ENCODE assay signal across 8 cellular contexts in the genomic region with DNA sequence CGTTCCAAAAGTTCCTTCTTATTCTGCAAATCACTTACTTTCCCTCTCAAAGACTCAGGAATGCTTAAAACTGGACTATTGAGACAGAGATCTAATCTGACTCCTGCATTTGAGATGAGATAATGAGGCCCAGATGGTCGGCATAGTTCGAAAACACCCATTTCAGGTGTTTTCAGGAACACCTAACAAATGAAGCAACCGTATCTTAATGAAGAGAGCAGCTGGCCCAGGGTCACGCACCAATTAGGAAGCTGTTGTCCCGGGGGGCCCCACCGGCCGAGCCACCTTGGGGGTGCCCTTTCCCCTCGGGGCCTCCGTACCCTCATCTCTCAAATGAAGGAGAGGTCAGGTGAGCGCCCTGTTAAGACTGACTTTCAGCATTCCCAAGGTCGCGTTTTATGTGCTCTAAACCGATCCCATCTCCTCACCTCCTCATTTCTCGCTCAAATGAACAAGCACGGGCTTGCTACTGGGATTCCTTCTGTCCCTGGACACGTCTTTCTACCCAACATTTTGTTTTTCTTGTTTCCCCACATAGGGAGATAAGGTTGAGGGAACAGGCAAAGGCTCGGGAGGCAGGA. TPM values are rescaled to one million over a fixed set of nuclear protein-coding genes. Genes with fewer than 3 reads are reported as not detected.
DNase-seq lines count a peak whose midpoint lies in the region; ATAC-seq, FAIRE-seq and TF ChIP-seq lines count a peak whose summit lies in the region.

No MANE protein-coding gene starts in this region.

- peaks cover 39% of the 10 kb centered on the region for H3K79me2 ChIP-seq in K562 (ENCODE audit: control insufficient read depth, insufficient read depth, low read length)

- H3K36me3 ChIP-seq in K562 (ENCODE audit: control insufficient read depth, insufficient read depth, low read length) (peaks cover 25% of the 10 kb centered on the region; the same call in 2 of the 3 replicates), thoracic aorta (no peaks in the 10 kb centered on the region)

- no peak for TF ChIP-seq POLR2A in K562 (conservative IDR thresholded peaks at IDR 0.05)

- H3K4me1 ChIP-seq in K562 (replicated peaks in 1 of 2; ENCODE audit: control insufficient read depth in 2 of 2, insufficient read depth in 2 of 2, low read length in 2 of 2) (peaks cover 9 to 49% of the 10 kb centered on the region in 2 experiments; a peak in 4 of 5 replicates), thoracic aorta (ENCODE audit: control insufficient read depth in 1 of 2, low read depth in 2 of 2) (peaks cover 14 to 32% of the 10 kb centered on the region in 2 donors)

- H3K27me3 ChIP-seq in K562 (ENCODE audit: control insufficient read depth in 2 of 2, insufficient read depth in 2 of 2, low read length in 2 of 2) (peaks cover 5 to 15% of the 10 kb centered on the region in 2 experiments; a peak in 3 of 5 replicates), thoracic aorta (replicated peaks; ENCODE audit: insufficient read depth) (no peaks in the 10 kb centered on the region)

- H3K9me3 ChIP-seq in K562 (replicated peaks; ENCODE audit: control insufficient read depth, insufficient read depth, low read depth, low read length): no peaks in the 10 kb centered on the region
- no peaks in the 10 kb centered on the region for H3K9me3 ChIP-seq in thoracic aorta

- TF ChIP-seq CTCF in K562 (IDR thresholded peaks at IDR 0.05 in 2 of 3, conservative IDR thresholded peaks at IDR 0.05 in 1 of 3; ENCODE audit: insufficient read depth in 2 of 3, low read depth in 1 of 3, low read length in 3 of 3) (no peak), thoracic aorta (IDR thresholded peaks at IDR 0.05) (no peak)

- ATAC-seq in Right ventricle myocardium superior (ENCODE audit: poor library complexity) (peak; percentile 2), Right ventricle myocardium inferior (no peak), K562 (no peak), thoracic aorta (ENCODE audit: insufficient number of reproducible peaks, low FRiP score, low read depth) (no peak), HG03460 (IDR thresholded peaks at IDR 0.05; ENCODE audit: unreplicated experiment) (no peak)

- H3K27ac ChIP-seq in K562 (ENCODE audit: extremely low read depth, low read depth, low read length) (peak overlapping the region; percentile 81; the same call in 2 of the 3 replicates), thoracic aorta (no peak overlapping the region)

- peak overlapping the region; percentile 86 for H3K4me3 ChIP-seq in K562
- H3K4me3 ChIP-seq in thoracic aorta: peak overlapping the region; percentile 86

- no peak for TF ChIP-seq EP300 in K562 (IDR thresholded peaks at IDR 0.05; ENCODE audit: low read length)

- peak overlapping the region; percentile 78 to 100 for H3K9ac ChIP-seq in K562 (ENCODE audit: insufficient read depth in 1 of 2, low read depth in 2 of 2, low read length in 2 of 2)

- TF ChIP-seq RAD21 in K562 (CRISPR knock-in tag; conservative IDR thresholded peaks at IDR 0.05 in 1 of 2, IDR thresholded peaks at IDR 0.05 in 1 of 2): no peak

- H4K20me1 ChIP-seq in K562 (replicated peaks; ENCODE audit: control insufficient read depth, insufficient read depth, low read length): peaks cover 26% of the 10 kb centered on the region

- DNase-seq in Right ventricle myocardium superior: no peak
- no peak for DNase-seq in Right ventricle myocardium inferior (ENCODE audit: missing footprints)
- DNase-seq in K562 (ENCODE audit: extremely low read depth in 1 of 4, low spot score in 3 of 4): no peak
- peak; percentile 21 for DNase-seq in kidney tubule cell (ENCODE audit: low spot score)
- no peak for DNase-seq in thoracic aorta (ENCODE audit: low spot score)
- DNase-seq in HuH-7 (ENCODE audit: low spot score): no peak
- DNase-seq in glomerular visceral epithelial cell (ENCODE audit: extremely low spot score): no peak

- intact Hi-C loops in Right ventricle myocardium superior (cut with DNase I): no loop called here
- intact Hi-C loops in Right ventricle myocardium inferior (cut with DNase I): loop anchor here (5.0 kb wide), 1 partner anchor 49 kb away; no protein-coding TSS in a partner anchor
- intact Hi-C loops in K562 (cut with micrococcal nuclease): no loop called here

- POLR2A ChIA-PET in K562 (lab: Yijun Ruan, JAX): interaction anchor here (0.5 kb wide), 1 partner anchor 11 kb away, joined by 3 read pairs; no protein-coding TSS in a partner anchor

- BruUV-seq in K562 (replicated peaks; lab: Mats Ljungman, UMichigan): TSS peak; percentile 66

- no peaks in the 10 kb centered on the region for H3K9me1 ChIP-seq in K562 (ENCODE audit: control insufficient read depth, insufficient read depth, low read length)

- in situ Hi-C loops in K562 (cut with MboI): no loop called here

- FAIRE-seq in K562 (lab: Jason Lieb, UNC): peak; percentile 75

- H2AFZ ChIP-seq in K562 (ENCODE audit: low read depth, low read length): 0 out of 2 replicates have a peak overlapping the region, but pooled peaks have one; percentile 92

- CTCF ChIA-PET in K562 (lab: Yijun Ruan, JAX; ENCODE audit: low intra/inter-chr PET ratio): no interaction called here

- WGBS in K562 (ENCODE audit: insufficient coverage, low coverage, missing lambda C conversion rate): 12% methylated on average over 18 of the region's 18 CpGs

- peak overlapping the region; percentile 95 for H3K4me2 ChIP-seq in K562 (ENCODE audit: insufficient read depth, low read length)

TF ChIP-seq in K562, 482 proteins besides CTCF, POLR2A, EP300 and RAD21 (continues in another document):
- TF ChIP-seq HLTF (IDR thresholded peaks at IDR 0.05): no peak
- TF ChIP-seq CLOCK (CRISPR knock-in tag; IDR thresholded peaks at IDR 0.05; ENCODE audit: borderline replicate concordance): no peak
- no peak for TF ChIP-seq KAT8 (IDR thresholded peaks at IDR 0.05; ENCODE audit: low read depth)
- no peak for TF ChIP-seq CEBPZ (IDR thresholded peaks at IDR 0.05; ENCODE audit: borderline replicate concordance, low read depth, low read length)
- no peak for TF ChIP-seq RAD51 (IDR thresholded peaks at IDR 0.05; ENCODE audit: borderline replicate concordance, low read depth)

RNA-seq across cellular contexts. Expression of gene LRPAP1, which starts 0.8 kb away (rescaled TPM):
- total RNA-seq in Right ventricle myocardium superior: 280 TPM
- total RNA-seq in Right ventricle myocardium inferior: 286 TPM
- total RNA-seq in K562 (2011; cell fraction: chromatin; rRNA removed; ENCODE audit: low replicate concordance): 44.0 and 98.8 TPM in 2 replicates
- total RNA-seq in K562 (2011; cell fraction: nucleolus; rRNA removed): 76.2 and 78.7 TPM in 2 replicates
- 43.0 and 46.3 TPM in 2 replicates for total RNA-seq in K562 (2011; cell fraction: nucleoplasm; rRNA removed)
- 73.5 and 105 TPM in 2 replicates for total RNA-seq in K562 (2014; rRNA removed)
- 18.7 and 24.6 TPM in 2 replicates for total RNA-seq in K562 (2014; rRNA removed; fragmentation: Illumina TruSeq; extraction: Trizol)
- 41.8 and 49.7 TPM in 2 replicates for total RNA-seq in K562 (2015; rRNA removed; fragmentation: Illumina TruSeq; extraction: Trizol)
- 72.0 and 75.5 TPM in 2 replicates for total RNA-seq in K562 (2021)
- polyA plus RNA-seq in K562 (2011; rRNA removed): 43.6 and 45.0 TPM in 2 replicates
- 28.1 and 40.4 TPM in 2 replicates for polyA plus RNA-seq in K562 (2011; cell fraction: cytosol; rRNA removed)
- polyA plus RNA-seq in K562 (2011; cell fraction: nucleus; rRNA removed): 33.7 and 47.1 TPM in 2 replicates
- polyA plus RNA-seq in K562 (2012): 70.2 and 113 TPM in 2 replicates
- 33.1 and 55.4 TPM in 2 replicates for polyA plus RNA-seq in K562 (2014; fragmentation: Illumina TruSeq; extraction: Trizol)
- 1 to 10 TPM; 1.1 to 6.1 TPM for polyA plus RNA-seq in K562 (2014; fragmentation: Nextera tagmentation; extraction: Ambion mirVana)
- polyA plus RNA-seq in K562 (2014; rRNA removed): 57.7 and 69.9 TPM in 2 replicates
- 23.0 and 26.5 TPM in 2 replicates for polyA minus RNA-seq in K562 (2011; rRNA and poly(A)+ RNA removed)
- 19.7 and 31.3 TPM in 2 replicates for polyA minus RNA-seq in K562 (2011; cell fraction: cytosol; rRNA and poly(A)+ RNA removed)
- polyA minus RNA-seq in K562 (2011; cell fraction: nucleus; rRNA and poly(A)+ RNA removed): 17.9 and 19.5 TPM in 2 replicates
- 100 to 1,000 TPM; 155 to 263 TPM for total RNA-seq in thoracic aorta
